In genomic region chr6:2632368-2632767, GRCh38 we compare ENCODE assay signal across 15 cellular contexts.
A peak's percentile ranks its signal among the peaks of the same experiment; 100 is the strongest.
DNase-seq lines count a peak whose midpoint lies in the region; ATAC-seq lines count a peak whose summit lies in the region.
"Had no signal": no experiment of that assay in that cellular context is flagged by ENCODE, and none has a peak within 500 bp of the region (broad histone marks: within the 10 kb centered on the region; RNA-seq: fewer than 3 reads in every experiment).

No MANE protein-coding gene starts in this region.

- DNase-seq in EH (ENCODE audit: low read depth) (peak; percentile 17), astrocyte of the hippocampus (ENCODE audit: low read depth, low spot score) (peak; percentile 81), globus pallidus (ENCODE audit: low spot score) (peak; percentile 41), pons (ENCODE audit: low spot score) (peak; percentile 28), NCI-H2171 (lab: John Stamatoyannopoulos, UW) (no peak), ecto neural progenitor cell (ENCODE audit: low spot score) (no peak), NCI-H2107 (lab: John Stamatoyannopoulos, UW) (no peak)
- DNase-seq: activated effector memory CD4-positive, alpha-beta T cell treated with Interleukin-2 at 50 U/mL for 16 hours; amniotic stem cell; dermis blood vessel endothelial cell; erythroblast; NCI-H1092; SHP77; stimulated activated naive CD8-positive, alpha-beta T cell treated with anti-CD3 and anti-CD28 coated beads, Interleukin-15, Interleukin-2, amounts not matched to agents 100 U/mL and 50 U/mL, for 24 hours had no signal

- no peak for ATAC-seq in GM21367 (IDR thresholded peaks at IDR 0.05; ENCODE audit: unreplicated experiment)
- ATAC-seq: stimulated activated naive CD8-positive, alpha-beta T cell treated with anti-CD3 and anti-CD28 coated beads, Interleukin-15, Interleukin-2, amounts not matched to agents 100 U/mL and 50 U/mL, for 24 hours had no signal

Comparison
In these comparisons a context has a peak if more than half of its experiments do, and no peak if none do; other contexts are left out.
1. DNase-seq: peak in EH (single experiment), astrocyte of the hippocampus (single experiment), globus pallidus (single experiment) and pons (single experiment); none in NCI-H2171 (single experiment), ecto neural progenitor cell (single experiment) and NCI-H2107 (single experiment).